ENCODE assay signal across 1 cellular context in genomic region chr5:179697993-179698934, GRCh38.
A peak's percentile ranks its signal among the peaks of the same experiment; 100 is the strongest.
TF ChIP-seq lines count a peak whose summit lies in the region.

No MANE protein-coding gene starts in this region.

TF ChIP-seq in HEK293, 187 proteins besides CTCF, POLR2A, EP300 and RAD21 (continued from another document):
- no peak for TF ChIP-seq PRDM6 (tag by site-specific recombination; IDR thresholded peaks at IDR 0.05)
- no peak for TF ChIP-seq ZNF830 (tag by site-specific recombination; IDR thresholded peaks at IDR 0.05; ENCODE audit: low read depth)
- no peak for TF ChIP-seq SETDB1 (IDR thresholded peaks at IDR 0.05; ENCODE audit: insufficient read length, low read length)
- TF ChIP-seq ZNF768 (tag by site-specific recombination; IDR thresholded peaks at IDR 0.05), result peak; percentile 24; the same call in 1 of the 2 replicates
